In the genomic region with DNA sequence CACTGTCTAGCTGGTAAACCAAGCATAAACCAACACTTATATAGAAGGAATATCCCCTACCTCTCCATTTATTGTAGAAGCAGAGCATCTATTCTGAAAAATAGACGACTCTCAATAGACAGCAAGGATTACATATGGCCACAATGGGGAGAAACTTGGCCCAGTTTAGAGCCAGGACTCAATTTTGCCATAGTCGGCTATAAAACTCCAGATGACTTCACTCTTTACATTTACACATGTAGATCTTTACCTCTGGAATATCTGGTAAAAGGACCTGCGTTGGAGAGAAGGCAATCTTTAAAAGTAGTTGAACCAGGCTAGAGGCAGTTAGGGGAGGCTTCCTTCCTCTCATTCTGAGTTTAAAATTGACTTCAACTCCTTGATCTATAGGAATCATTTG, we compare ENCODE assay signal across 21 cellular contexts.
"Had no signal": no experiment of that assay in that cellular context is flagged by ENCODE, and none has a peak within 500 bp of the region (broad histone marks: within the 10 kb centered on the region; RNA-seq: fewer than 3 reads in every experiment).

No MANE protein-coding gene starts in this region.

- H3K4me1 ChIP-seq: left ventricle myocardium inferior, lower lobe of right lung had no signal

- H3K9me3 Mint-ChIP-seq: endodermal cell; natural killer cell treated with Interleukin-12 subunit alpha and Interleukin-12 subunit beta and Interleukin-15 and Interleukin-18, amount 100 ng/mL, for 72 hours had no signal

- H3K9me3 ChIP-seq: left ventricle myocardium inferior, lower lobe of right lung, pancreas, uterus had no signal

- H3K36me3 ChIP-seq: left ventricle myocardium inferior, lower lobe of right lung, pancreas, uterus had no signal

- H3K36me3 Mint-ChIP-seq: natural killer cell treated with Interleukin-12 subunit alpha and Interleukin-12 subunit beta and Interleukin-15 and Interleukin-18, amount 100 ng/mL, for 72 hours had no signal

- H3K27ac Mint-ChIP-seq: natural killer cell treated with Interleukin-12 subunit alpha and Interleukin-12 subunit beta and Interleukin-15 and Interleukin-18, amount 100 ng/mL, for 72 hours; progenitor cell of endocrine pancreas had no signal

- H3K27me3 Mint-ChIP-seq: natural killer cell treated with Interleukin-12 subunit alpha and Interleukin-12 subunit beta and Interleukin-15 and Interleukin-18, amount 100 ng/mL, for 72 hours; progenitor cell of endocrine pancreas; type B pancreatic cell had no signal

- DNase-seq: effector CD4-positive, alpha-beta T cell; endodermal cell; erythroblast; foreskin keratinocyte; kidney; left cardiac atrium; left ventricle myocardium inferior; lower lobe of right lung; mesenchymal stem cell; midbrain; occipital lobe; pancreas; right cardiac atrium; small intestine; stimulated activated CD4-positive, alpha-beta T cell treated with anti-CD3 and anti-CD28 coated beads, Interleukin-12 subunit alpha, Interleukin-12 subunit beta, amount 100 ng/mL, for 4 hours; stimulated activated naive CD4-positive, alpha-beta T cell treated with Interleukin-2 at 50 U/mL for 16 hours; uterus had no signal

- H3K4me3 ChIP-seq: left ventricle myocardium inferior, lower lobe of right lung, pancreas, uterus had no signal

- H3K4me3 Mint-ChIP-seq: endodermal cell; natural killer cell treated with Interleukin-12 subunit alpha and Interleukin-12 subunit beta and Interleukin-15 and Interleukin-18, amount 100 ng/mL, for 72 hours; type B pancreatic cell had no signal

- FAIRE-seq: endothelial cell of umbilical vein, kidney, pancreas, small intestine had no signal

- H3K27ac ChIP-seq: foreskin keratinocyte, left ventricle myocardium inferior, lower lobe of right lung, pancreas, uterus had no signal

- H3K27me3 ChIP-seq: foreskin keratinocyte, pancreas, uterus had no signal

- ATAC-seq: foreskin keratinocyte; left cardiac atrium; lower lobe of right lung; natural killer cell treated with Interleukin-12 subunit alpha and Interleukin-12 subunit beta and Interleukin-15 and Interleukin-18, amount 100 ng/mL, for 72 hours; pancreas; right cardiac atrium had no signal
